Comparison of ENCODE assay signal across 18 cellular contexts in genomic region chr17:31878703-31879073, GRCh38. TPM values are rescaled to one million over a fixed set of nuclear protein-coding genes. Genes with fewer than 3 reads are reported as not detected.
DNase-seq lines count a peak whose midpoint lies in the region; ATAC-seq lines count a peak whose summit lies in the region.
"Had no signal": no experiment of that assay in that cellular context is flagged by ENCODE, and none has a peak within 500 bp of the region (broad histone marks: within the 10 kb centered on the region; RNA-seq: fewer than 3 reads in every experiment).

No MANE protein-coding gene starts in this region.

- no peak for ATAC-seq in activated CD8-positive, alpha-beta memory T cell treated with anti-CD3 and anti-CD28 coated beads, Interleukin-2, amount 10 ng/mL, durations not matched to agents 7 days and 5 days
- ATAC-seq in stimulated activated memory B cell treated with anti-CD40 and anti-IgM and Interleukin-4, amounts not matched to agents 10 μg/mL and 1 μg/mL and 100 μg/mL, for 72 hours: no peak
- ATAC-seq in GM21723 (IDR thresholded peaks at IDR 0.05; ENCODE audit: unreplicated experiment) (no peak), left ventricle myocardium superior (no peak)
- ATAC-seq: upper lobe of right lung, WTC11 had no signal

- no peaks in the 10 kb centered on the region for H3K27me3 Mint-ChIP-seq in activated CD8-positive, alpha-beta memory T cell treated with anti-CD3 and anti-CD28 coated beads, Interleukin-2, amount 10 ng/mL, durations not matched to agents 7 days and 5 days
- no peaks in the 10 kb centered on the region for H3K27me3 Mint-ChIP-seq in activated T-helper 1 cell treated with anti-CD3 and anti-CD28 coated beads, Interleukin-12 subunit alpha, Interleukin-12 subunit beta, Interleukin-2, Interleukin-4 antibody, amounts not matched to agents 30 ng/mL and 10 ng/mL and 1 ng/mL, durations not matched to agents 14 hours and 24 hours and 36 hours (ENCODE audit: insufficient read depth)
- H3K27me3 Mint-ChIP-seq in stimulated activated memory B cell treated with anti-CD40 and anti-IgM and Interleukin-4, amounts not matched to agents 10 μg/mL and 1 μg/mL and 100 μg/mL, for 72 hours: no peaks in the 10 kb centered on the region

- intact Hi-C loops in activated T-helper 1 cell treated with anti-CD3 and anti-CD28 coated beads, Interleukin-12 subunit alpha, Interleukin-12 subunit beta, Interleukin-2, Interleukin-4 antibody, amounts not matched to agents 30 ng/mL and 10 ng/mL and 1 ng/mL, durations not matched to agents 14 hours and 24 hours and 36 hours (cut with micrococcal nuclease): loop anchor here (1.0 kb wide), 1 partner anchor 23 kb away; the partner anchor contains the start of gene UTP6
- intact Hi-C loops in left ventricle myocardium superior (cut with micrococcal nuclease): no loop called here

- DNase-seq in activated CD8-positive, alpha-beta memory T cell treated with anti-CD3 and anti-CD28 coated beads, Interleukin-2, amount 10 ng/mL, durations not matched to agents 7 days and 5 days: no peak
- DNase-seq in activated CD8-positive, alpha-beta memory T cell treated with anti-CD3 and anti-CD28 coated beads, Interleukin-2, amount 50 U/mL, for 4 hours: no peak
- DNase-seq in activated T-helper 1 cell treated with anti-CD3 and anti-CD28 coated beads, Interleukin-12 subunit alpha, Interleukin-12 subunit beta, Interleukin-2, Interleukin-4 antibody, amounts not matched to agents 30 ng/mL and 10 ng/mL and 1 ng/mL, durations not matched to agents 14 hours and 24 hours and 36 hours (ENCODE audit: low spot score): no peak
- DNase-seq in dermis blood vessel endothelial cell (peak; percentile 8), H7 (no peak), left ventricle myocardium superior (no peak)
- DNase-seq: DMS153, hippocampal formation, KG1, NCI-H1092, NCI-H524, Right ventricle myocardium superior, upper lobe of right lung had no signal

- no peak overlapping the region for H3K4me3 Mint-ChIP-seq in activated CD8-positive, alpha-beta memory T cell treated with anti-CD3 and anti-CD28 coated beads, Interleukin-2, amount 10 ng/mL, durations not matched to agents 7 days and 5 days
- no peak overlapping the region for H3K4me3 Mint-ChIP-seq in activated T-helper 1 cell treated with anti-CD3 and anti-CD28 coated beads, Interleukin-12 subunit alpha, Interleukin-12 subunit beta, Interleukin-2, Interleukin-4 antibody, amounts not matched to agents 30 ng/mL and 10 ng/mL and 1 ng/mL, durations not matched to agents 14 hours and 24 hours and 36 hours
- no peak overlapping the region for H3K4me3 Mint-ChIP-seq in stimulated activated memory B cell treated with anti-CD40 and anti-IgM and Interleukin-4, amounts not matched to agents 10 μg/mL and 1 μg/mL and 100 μg/mL, for 72 hours
- H3K4me3 Mint-ChIP-seq: mesothelial cell of epicardium, neural progenitor cell, WTC11 had no signal

- H3K4me1 Mint-ChIP-seq in activated CD8-positive, alpha-beta memory T cell treated with anti-CD3 and anti-CD28 coated beads, Interleukin-2, amount 10 ng/mL, durations not matched to agents 7 days and 5 days: peaks cover 23% of the 10 kb centered on the region
- peaks cover 13% of the 10 kb centered on the region for H3K4me1 Mint-ChIP-seq in activated T-helper 1 cell treated with anti-CD3 and anti-CD28 coated beads, Interleukin-12 subunit alpha, Interleukin-12 subunit beta, Interleukin-2, Interleukin-4 antibody, amounts not matched to agents 30 ng/mL and 10 ng/mL and 1 ng/mL, durations not matched to agents 14 hours and 24 hours and 36 hours (ENCODE audit: low read depth)
- peaks cover 12% of the 10 kb centered on the region for H3K4me1 Mint-ChIP-seq in stimulated activated memory B cell treated with anti-CD40 and anti-IgM and Interleukin-4, amounts not matched to agents 10 μg/mL and 1 μg/mL and 100 μg/mL, for 72 hours
- H3K4me1 Mint-ChIP-seq: mesothelial cell of epicardium, WTC11 had no signal

- H3K27ac Mint-ChIP-seq in activated CD8-positive, alpha-beta memory T cell treated with anti-CD3 and anti-CD28 coated beads, Interleukin-2, amount 10 ng/mL, durations not matched to agents 7 days and 5 days: peak overlapping the region; percentile 86
- peak overlapping the region; percentile 82 for H3K27ac Mint-ChIP-seq in activated T-helper 1 cell treated with anti-CD3 and anti-CD28 coated beads, Interleukin-12 subunit alpha, Interleukin-12 subunit beta, Interleukin-2, Interleukin-4 antibody, amounts not matched to agents 30 ng/mL and 10 ng/mL and 1 ng/mL, durations not matched to agents 14 hours and 24 hours and 36 hours
- peak overlapping the region; percentile 71 for H3K27ac Mint-ChIP-seq in stimulated activated memory B cell treated with anti-CD40 and anti-IgM and Interleukin-4, amounts not matched to agents 10 μg/mL and 1 μg/mL and 100 μg/mL, for 72 hours
- H3K27ac Mint-ChIP-seq: mesothelial cell of epicardium had no signal

- H3K27me3 ChIP-seq in H7 (ENCODE audit: control insufficient read depth, insufficient read depth, low read length): no peaks in the 10 kb centered on the region
- H3K27me3 ChIP-seq: neural progenitor cell, upper lobe of right lung had no signal

- H3K36me3 ChIP-seq in H7 (replicated peaks; ENCODE audit: control insufficient read depth, insufficient read depth, low read length): peaks cover 29% of the 10 kb centered on the region

- no peaks in the 10 kb centered on the region for H3K9me3 Mint-ChIP-seq in activated CD8-positive, alpha-beta memory T cell treated with anti-CD3 and anti-CD28 coated beads, Interleukin-2, amount 10 ng/mL, durations not matched to agents 7 days and 5 days (ENCODE audit: low read depth)
- H3K9me3 Mint-ChIP-seq in activated T-helper 1 cell treated with anti-CD3 and anti-CD28 coated beads, Interleukin-12 subunit alpha, Interleukin-12 subunit beta, Interleukin-2, Interleukin-4 antibody, amounts not matched to agents 30 ng/mL and 10 ng/mL and 1 ng/mL, durations not matched to agents 14 hours and 24 hours and 36 hours: no peaks in the 10 kb centered on the region
- no peaks in the 10 kb centered on the region for H3K9me3 Mint-ChIP-seq in stimulated activated memory B cell treated with anti-CD40 and anti-IgM and Interleukin-4, amounts not matched to agents 10 μg/mL and 1 μg/mL and 100 μg/mL, for 72 hours
- H3K9me3 Mint-ChIP-seq: mesothelial cell of epicardium, neural progenitor cell, WTC11 had no signal

- no peak overlapping the region for H3K4me3 ChIP-seq in H7 (ENCODE audit: insufficient read depth, low read depth, low read length)
- H3K4me3 ChIP-seq: neural progenitor cell, upper lobe of right lung had no signal

- CTCF ChIA-PET in activated CD8-positive, alpha-beta memory T cell treated with anti-CD3 and anti-CD28 coated beads, Interleukin-2, amount 10 ng/mL, durations not matched to agents 7 days and 5 days (lab: Charles Lee): interaction anchor here (0.5 kb wide), 1 partner anchor 71 kb away, joined by 3 read pairs; no protein-coding TSS in a partner anchor

- H3K36me3 Mint-ChIP-seq in activated CD8-positive, alpha-beta memory T cell treated with anti-CD3 and anti-CD28 coated beads, Interleukin-2, amount 10 ng/mL, durations not matched to agents 7 days and 5 days: peaks cover 49% of the 10 kb centered on the region
- peaks cover 43% of the 10 kb centered on the region for H3K36me3 Mint-ChIP-seq in activated T-helper 1 cell treated with anti-CD3 and anti-CD28 coated beads, Interleukin-12 subunit alpha, Interleukin-12 subunit beta, Interleukin-2, Interleukin-4 antibody, amounts not matched to agents 30 ng/mL and 10 ng/mL and 1 ng/mL, durations not matched to agents 14 hours and 24 hours and 36 hours (ENCODE audit: low read depth)
- peaks cover 52% of the 10 kb centered on the region for H3K36me3 Mint-ChIP-seq in stimulated activated memory B cell treated with anti-CD40 and anti-IgM and Interleukin-4, amounts not matched to agents 10 μg/mL and 1 μg/mL and 100 μg/mL, for 72 hours

RNA-seq across cellular contexts. Expression of gene COPRS, which starts 19.6 kb away (rescaled TPM):
- 10 to 100 TPM; 19.5 to 34.1 TPM for total RNA-seq in activated CD8-positive, alpha-beta memory T cell treated with anti-CD3 and anti-CD28 coated beads, Interleukin-2, amount 10 ng/mL, durations not matched to agents 7 days and 5 days
- total RNA-seq in activated T-helper 1 cell treated with anti-CD3 and anti-CD28 coated beads, Interleukin-12 subunit alpha, Interleukin-12 subunit beta, Interleukin-2, Interleukin-4 antibody, amounts not matched to agents 30 ng/mL and 10 ng/mL and 1 ng/mL, durations not matched to agents 14 hours and 24 hours and 36 hours: 62.2 and 64.6 TPM in 2 replicates
- total RNA-seq in dermis blood vessel endothelial cell (57.0 and 79.5 TPM in 2 replicates), left ventricle myocardium superior (57.5 TPM)
- 49.2 and 69.0 TPM in 2 replicates for total RNA-seq in H7 (2014; rRNA removed; shearing (Covaris generic))

RNA-seq across cellular contexts. Expression of gene UTP6, which starts 22.8 kb away (rescaled TPM):
- 100 to 1,000 TPM in 1 of 2 experiments, 10 to 100 TPM in 1; 84.9 to 105 TPM for total RNA-seq in activated CD8-positive, alpha-beta memory T cell treated with anti-CD3 and anti-CD28 coated beads, Interleukin-2, amount 10 ng/mL, durations not matched to agents 7 days and 5 days
- total RNA-seq in activated T-helper 1 cell treated with anti-CD3 and anti-CD28 coated beads, Interleukin-12 subunit alpha, Interleukin-12 subunit beta, Interleukin-2, Interleukin-4 antibody, amounts not matched to agents 30 ng/mL and 10 ng/mL and 1 ng/mL, durations not matched to agents 14 hours and 24 hours and 36 hours: 142 and 155 TPM in 2 replicates
- total RNA-seq in dermis blood vessel endothelial cell: 34.8 and 41.2 TPM in 2 replicates
- total RNA-seq in H7 (2014; rRNA removed; shearing (Covaris generic)): 50.3 and 73.6 TPM in 2 replicates
- total RNA-seq in left ventricle myocardium superior: 30.4 TPM

RNA-seq across cellular contexts. Expression of gene SUZ12, which starts 58.1 kb away (rescaled TPM):
- 10 to 100 TPM; 70.3 to 80.9 TPM for total RNA-seq in activated CD8-positive, alpha-beta memory T cell treated with anti-CD3 and anti-CD28 coated beads, Interleukin-2, amount 10 ng/mL, durations not matched to agents 7 days and 5 days
- 76.0 and 81.7 TPM in 2 replicates for total RNA-seq in activated T-helper 1 cell treated with anti-CD3 and anti-CD28 coated beads, Interleukin-12 subunit alpha, Interleukin-12 subunit beta, Interleukin-2, Interleukin-4 antibody, amounts not matched to agents 30 ng/mL and 10 ng/mL and 1 ng/mL, durations not matched to agents 14 hours and 24 hours and 36 hours
- total RNA-seq in dermis blood vessel endothelial cell (19.2 and 41.2 TPM in 2 replicates), left ventricle myocardium superior (14.1 TPM)
- total RNA-seq in H7 (2014; rRNA removed; shearing (Covaris generic)): 20.0 and 26.5 TPM in 2 replicates
